18 cellular contexts compared by ENCODE assay signal in genomic region chr7:16130127-16131110, GRCh38.
A peak's percentile ranks its signal among the peaks of the same experiment; 100 is the strongest.
DNase-seq lines count a peak whose midpoint lies in the region; ATAC-seq, FAIRE-seq and TF ChIP-seq lines count a peak whose summit lies in the region.
"Had no signal": no experiment of that assay in that cellular context is flagged by ENCODE, and none has a peak within 500 bp of the region (broad histone marks: within the 10 kb centered on the region; RNA-seq: fewer than 3 reads in every experiment).

No MANE protein-coding gene starts in this region.

- peak overlapping the region; percentile 36 for H3K4me2 ChIP-seq in mammary epithelial cell (ENCODE audit: insufficient read depth, low read depth, low read length)

- WGBS in mammary epithelial cell (ENCODE audit: low coverage, missing lambda C conversion rate): 93% methylated on average over 1 of the region's 1 CpG
- WGBS in upper lobe of left lung, 2 donors: 35 to 62% methylated on average over 1 of the region's 1 CpG

- ATAC-seq in Right ventricle myocardium inferior: peak; percentile 59
- ATAC-seq in upper lobe of left lung (ENCODE audit: low FRiP score in 2 of 2): no peak
- ATAC-seq in activated CD8-positive, alpha-beta T cell treated with anti-CD3 and anti-CD28 coated beads for 36 hours: no peak
- ATAC-seq: natural killer cell treated with Interleukin-12 subunit alpha and Interleukin-12 subunit beta and Interleukin-15 and Interleukin-18, amount 100 ng/mL, for 72 hours; WTC11 had no signal

- H3K4me1 Mint-ChIP-seq in activated CD8-positive, alpha-beta T cell treated with anti-CD3 and anti-CD28 coated beads for 36 hours (ENCODE audit: low read depth): no peaks in the 10 kb centered on the region
- H3K4me1 Mint-ChIP-seq: WTC11 had no signal

- H3K27ac Mint-ChIP-seq in activated CD8-positive, alpha-beta T cell treated with anti-CD3 and anti-CD28 coated beads for 36 hours: no peak overlapping the region
- H3K27ac Mint-ChIP-seq: natural killer cell treated with Interleukin-12 subunit alpha and Interleukin-12 subunit beta and Interleukin-15 and Interleukin-18, amount 100 ng/mL, for 72 hours; WTC11 had no signal

- no peak for FAIRE-seq in GM12891 (lab: Jason Lieb, UNC)
- FAIRE-seq: GM18507 had no signal

- POLR2A ChIA-PET in activated CD8-positive, alpha-beta T cell treated with anti-CD3 and anti-CD28 coated beads for 36 hours (lab: Charles Lee): no interaction called here

- intact Hi-C loops in Right ventricle myocardium inferior (cut with DNase I): no loop called here
- intact Hi-C loops in cardiac septum (cut with DNase I): loop anchor here (10.0 kb wide), 1 partner anchor 64 kb away; no protein-coding TSS in a partner anchor
- intact Hi-C loops in mammary epithelial cell (cut with micrococcal nuclease): no loop called here
- intact Hi-C loops in activated CD8-positive, alpha-beta T cell treated with anti-CD3 and anti-CD28 coated beads for 36 hours (cut with micrococcal nuclease): no loop called here

- no peaks in the 10 kb centered on the region for H3K27me3 Mint-ChIP-seq in activated CD8-positive, alpha-beta T cell treated with anti-CD3 and anti-CD28 coated beads for 36 hours
- H3K27me3 Mint-ChIP-seq: natural killer cell treated with Interleukin-12 subunit alpha and Interleukin-12 subunit beta and Interleukin-15 and Interleukin-18, amount 100 ng/mL, for 72 hours had no signal

- DNase-seq in Right ventricle myocardium inferior (ENCODE audit: missing footprints) (no peak), cardiac septum (ENCODE audit: low spot score) (no peak), mammary epithelial cell (no peak), right atrium auricular region (ENCODE audit: low spot score) (no peak), upper lobe of left lung (no peak), glomerular visceral epithelial cell (ENCODE audit: extremely low spot score) (no peak), GM12891 (ENCODE audit: insufficient read length, low spot score) (no peak)
- no peak for DNase-seq in activated CD8-positive, alpha-beta T cell treated with anti-CD3 and anti-CD28 coated beads for 36 hours
- DNase-seq: ACHN; activated T-cell treated with anti-CD3 and anti-CD28 coated beads for 4 hours; aorta; DND-41; NCI-H187; NCI-H82; stimulated activated CD4-positive, alpha-beta T cell treated with anti-CD3 and anti-CD28 coated beads, Interleukin-12 subunit alpha, Interleukin-12 subunit beta, amount 100 ng/mL, for 4 hours had no signal

- CTCF ChIA-PET in mammary epithelial cell (lab: Charles Lee; ENCODE audit: low non-redundant PET): no interaction called here
- CTCF ChIA-PET in activated CD8-positive, alpha-beta T cell treated with anti-CD3 and anti-CD28 coated beads for 36 hours (lab: Charles Lee): interaction anchor here (1.1 kb wide), 1 partner anchor 16 kb away, joined by 3 read pairs; no protein-coding TSS in a partner anchor

- H3K9me3 ChIP-seq in mammary epithelial cell (replicated peaks; ENCODE audit: insufficient read depth, low read length) (no peaks in the 10 kb centered on the region), right atrium auricular region (peaks cover 3 to 8% of the 10 kb centered on the region in 2 donors), upper lobe of left lung (no peaks in the 10 kb centered on the region)

- H3K9me3 Mint-ChIP-seq in activated CD8-positive, alpha-beta T cell treated with anti-CD3 and anti-CD28 coated beads for 36 hours: no peaks in the 10 kb centered on the region

- dilution Hi-C loops in mammary epithelial cell (cut with HindIII; ENCODE audit: low sequenced_read_pairs): no loop called here

- no peak overlapping the region for H3K4me3 Mint-ChIP-seq in activated CD8-positive, alpha-beta T cell treated with anti-CD3 and anti-CD28 coated beads for 36 hours
- H3K4me3 Mint-ChIP-seq: natural killer cell treated with Interleukin-12 subunit alpha and Interleukin-12 subunit beta and Interleukin-15 and Interleukin-18, amount 100 ng/mL, for 72 hours; WTC11 had no signal

- no peaks in the 10 kb centered on the region for H4K20me1 ChIP-seq in mammary epithelial cell (ENCODE audit: insufficient read depth, low read length)

- H3K4me3 ChIP-seq in mammary epithelial cell (replicated peaks in 1 of 3; ENCODE audit: insufficient read depth in 1 of 3, low read depth in 2 of 3, low read length in 3 of 3): no peak overlapping the region
- H3K4me3 ChIP-seq in right atrium auricular region: no peak overlapping the region
- H3K4me3 ChIP-seq in upper lobe of left lung: no peak overlapping the region

- TF ChIP-seq CTCF in mammary epithelial cell (conservative IDR thresholded peaks at IDR 0.05 in 1 of 2, IDR thresholded peaks at IDR 0.05 in 1 of 2; ENCODE audit: extremely low read depth in 1 of 2, insufficient read depth in 1 of 2, low read depth in 1 of 2, low read length in 2 of 2): no peak
- TF ChIP-seq CTCF in right atrium auricular region (IDR thresholded peaks at IDR 0.05): no peak
- no peak for TF ChIP-seq CTCF in upper lobe of left lung (IDR thresholded peaks at IDR 0.05)
- no peak for TF ChIP-seq CTCF in activated CD8-positive, alpha-beta T cell treated with anti-CD3 and anti-CD28 coated beads for 36 hours (IDR thresholded peaks at IDR 0.05)

- no peak for TF ChIP-seq POLR2A in upper lobe of left lung (IDR thresholded peaks at IDR 0.05)
- no peak for TF ChIP-seq POLR2A in GM12891 (IDR thresholded peaks at IDR 0.05; ENCODE audit: low read depth, low read length)

- H3K36me3 Mint-ChIP-seq in activated CD8-positive, alpha-beta T cell treated with anti-CD3 and anti-CD28 coated beads for 36 hours (ENCODE audit: low read depth): no peaks in the 10 kb centered on the region

- no peak overlapping the region for H3K9ac ChIP-seq in mammary epithelial cell (ENCODE audit: insufficient read depth, low read length)

- no peak overlapping the region for H2AFZ ChIP-seq in mammary epithelial cell (ENCODE audit: low read depth, low read length)

- H3K36me3 ChIP-seq in mammary epithelial cell (ENCODE audit: insufficient read depth, low read length): no peaks in the 10 kb centered on the region
- H3K36me3 ChIP-seq in right atrium auricular region: no peaks in the 10 kb centered on the region
- no peaks in the 10 kb centered on the region for H3K36me3 ChIP-seq in upper lobe of left lung

- H3K27me3 ChIP-seq in mammary epithelial cell (ENCODE audit: insufficient read depth, low read length) (no peaks in the 10 kb centered on the region), right atrium auricular region (no peaks in the 10 kb centered on the region), upper lobe of left lung (no peaks in the 10 kb centered on the region)

- H3K79me2 ChIP-seq in mammary epithelial cell (ENCODE audit: insufficient read depth, low read length): no peaks in the 10 kb centered on the region

- in situ Hi-C loops in mammary epithelial cell (cut with MboI; ENCODE audit: low sequenced_read_pairs in 2 of 2): loop anchor here in 1 of 2 donors (25.0 kb wide), 1 partner anchor 307 kb away; no protein-coding TSS in a partner anchor

- H3K4me1 ChIP-seq in mammary epithelial cell (ENCODE audit: insufficient read depth, low read length): peaks cover 16% of the 10 kb centered on the region
- peaks cover 0 to 13% of the 10 kb centered on the region in 2 donors for H3K4me1 ChIP-seq in right atrium auricular region
- peaks cover 0 to 6% (median 0%) of the 10 kb centered on the region in 4 donors for H3K4me1 ChIP-seq in upper lobe of left lung

- no peak for TF ChIP-seq EP300 in upper lobe of left lung (IDR thresholded peaks at IDR 0.05)

- no TSS peak for BruUV-seq in mammary epithelial cell (replicated peaks; lab: Mats Ljungman, UMichigan)

- H3K27ac ChIP-seq in mammary epithelial cell (ENCODE audit: insufficient read depth, low read depth, low read length) (peak overlapping the region; percentile 24), right atrium auricular region (peak overlapping the region; percentile 48 to 66), upper lobe of left lung (peak overlapping the region in 3 of 4 donors; percentile 18 to 56 (median 42))

TF ChIP-seq in GM12891, 5 proteins besides CTCF, POLR2A, EP300 and RAD21:
- TF ChIP-seq TAF1 (IDR thresholded peaks at IDR 0.05; ENCODE audit: low read depth, low read length): no peak
- TF ChIP-seq POLR2AphosphoS5 (IDR thresholded peaks at IDR 0.05; ENCODE audit: low read depth, low read length): no peak
- TF ChIP-seq POU2F2 (IDR thresholded peaks at IDR 0.05; ENCODE audit: low read depth, low read length): no peak
- no peak for TF ChIP-seq PAX5 (IDR thresholded peaks at IDR 0.05; ENCODE audit: insufficient read depth, low read length, severe bottlenecking)
- TF ChIP-seq SPI1 (IDR thresholded peaks at IDR 0.05; ENCODE audit: low read depth, low read length): no peak
